Comparison of ENCODE assay signal across 13 cellular contexts in the genomic region with DNA sequence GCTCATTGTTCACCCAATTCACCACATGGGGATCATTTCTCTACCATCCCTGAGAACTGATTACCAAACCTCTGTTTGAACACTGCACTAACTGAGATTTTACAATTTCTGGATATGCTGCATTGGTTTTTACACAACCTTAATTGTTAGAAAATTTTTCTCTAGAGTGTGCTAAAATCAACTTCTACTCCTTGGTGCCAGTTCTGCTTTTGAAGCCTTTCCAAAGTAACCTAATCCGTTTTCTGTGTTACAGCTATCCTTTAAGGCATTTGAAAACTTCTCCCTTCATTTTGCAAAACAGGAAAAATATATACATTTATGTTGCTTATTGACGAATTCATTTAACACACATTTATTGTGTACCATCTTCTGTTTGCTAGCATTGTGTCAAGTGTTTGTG. TPM values are rescaled to one million over a fixed set of nuclear protein-coding genes. Genes with fewer than 3 reads are reported as not detected.
A peak's percentile ranks its signal among the peaks of the same experiment; 100 is the strongest.
DNase-seq lines count a peak whose midpoint lies in the region; ATAC-seq, FAIRE-seq and TF ChIP-seq lines count a peak whose summit lies in the region.
"Had no signal": no experiment of that assay in that cellular context is flagged by ENCODE, and none has a peak within 500 bp of the region (broad histone marks: within the 10 kb centered on the region; RNA-seq: fewer than 3 reads in every experiment).

No MANE protein-coding gene starts in this region.

- BruUV-seq in Calu3 (replicated peaks; lab: Mats Ljungman, UMichigan): no TSS peak

- no peak for DNase-seq in CD4-positive, alpha-beta T cell
- no peak for DNase-seq in GM19239 (ENCODE audit: insufficient read length, low spot score)
- no peak for DNase-seq in spleen
- no peak for DNase-seq in Calu3
- no peak for DNase-seq in heart left ventricle
- DNase-seq: activated effector memory CD4-positive, alpha-beta T cell treated with Interleukin-2 at 50 U/mL for 16 hours; central memory CD4-positive, alpha-beta T cell; hypothalamus; NCI-H2107; stimulated activated CD4-positive, alpha-beta T cell treated with anti-CD3 and anti-CD28 coated beads, Interleukin-15, amount 100 ng/mL, for 24 hours had no signal

- H3K36me3 ChIP-seq in spleen: peaks cover 0 to 10% (median 0%) of the 10 kb centered on the region in 6 donors
- no peaks in the 10 kb centered on the region for H3K36me3 ChIP-seq in heart left ventricle

- peaks cover 50% of the 10 kb centered on the region for H3K36me3 Mint-ChIP-seq in CD4-positive, alpha-beta T cell (ENCODE audit: low read depth)
- peaks cover 42% of the 10 kb centered on the region for H3K36me3 Mint-ChIP-seq in dendritic cell treated with granulocyte-macrophage colony-stimulating factor and Interleukin-4, amounts not matched to agents 40 ng/mL and 50 ng/mL, for 4 days (ENCODE audit: low read depth)
- no peaks in the 10 kb centered on the region for H3K36me3 Mint-ChIP-seq in Calu3 (ENCODE audit: insufficient read depth, unreplicated experiment)
- H3K36me3 Mint-ChIP-seq: WTC11 had no signal

- H3K27ac Mint-ChIP-seq in CD4-positive, alpha-beta T cell: peak overlapping the region; percentile 96
- H3K27ac Mint-ChIP-seq in dendritic cell treated with granulocyte-macrophage colony-stimulating factor and Interleukin-4, amounts not matched to agents 40 ng/mL and 50 ng/mL, for 4 days: peak overlapping the region; percentile 76
- no peak overlapping the region for H3K27ac Mint-ChIP-seq in Calu3 (ENCODE audit: unreplicated experiment)
- H3K27ac Mint-ChIP-seq: WTC11 had no signal

- TF ChIP-seq POLR2A in spleen (IDR thresholded peaks at IDR 0.05): no peak
- TF ChIP-seq POLR2A in heart left ventricle (IDR thresholded peaks at IDR 0.05): no peak

- TF ChIP-seq CTCF in CD4-positive, alpha-beta T cell (IDR thresholded peaks at IDR 0.05): no peak
- TF ChIP-seq CTCF in spleen (IDR thresholded peaks at IDR 0.05 in 8 of 11, conservative IDR thresholded peaks at IDR 0.05 in 3 of 11): no peak
- no peak for TF ChIP-seq CTCF in Calu3 (IDR thresholded peaks at IDR 0.05; ENCODE audit: unreplicated experiment)
- no peak for TF ChIP-seq CTCF in heart left ventricle (IDR thresholded peaks at IDR 0.05)

- H3K4me3 Mint-ChIP-seq in CD4-positive, alpha-beta T cell: peak overlapping the region; percentile 52
- peak overlapping the region; percentile 6 for H3K4me3 Mint-ChIP-seq in dendritic cell treated with granulocyte-macrophage colony-stimulating factor and Interleukin-4, amounts not matched to agents 40 ng/mL and 50 ng/mL, for 4 days
- no peak overlapping the region for H3K4me3 Mint-ChIP-seq in Calu3 (ENCODE audit: low read depth, unreplicated experiment)
- H3K4me3 Mint-ChIP-seq: WTC11 had no signal

- POLR2A ChIA-PET in CD4-positive, alpha-beta T cell (lab: Charles Lee): interaction anchor here (4.0 to 4.4 kb wide), 2 partner anchors 10 to 23 kb away, joined by 27 to 51 read pairs; partner anchors contain the start of gene SMAP2

- peak; percentile 62 for FAIRE-seq in GM19239 (lab: Jason Lieb, UNC)

- CTCF ChIA-PET in CD4-positive, alpha-beta T cell (lab: Charles Lee): interaction anchor here (1.4 to 2.2 kb wide), 4 partner anchors 11 to 59 kb away, joined by 4 to 9 read pairs (median 6); partner anchors contain the start of gene SMAP2
- CTCF ChIA-PET in Calu3 (lab: Charles Lee): no interaction called here

- H3K27me3 ChIP-seq in CD4-positive, alpha-beta T cell (ENCODE audit: control insufficient read depth, insufficient read depth, low read length): no peaks in the 10 kb centered on the region
- H3K27me3 ChIP-seq in spleen (replicated peaks in 1 of 7) (no peaks in the 10 kb centered on the region), heart left ventricle (no peaks in the 10 kb centered on the region)

- no peak for ATAC-seq in CD4-positive, alpha-beta T cell (ENCODE audit: poor library complexity)
- ATAC-seq in HG02642 (IDR thresholded peaks at IDR 0.05; ENCODE audit: poor library complexity, unreplicated experiment) (no peak), heart left ventricle (no peak)
- ATAC-seq: WTC11 had no signal

- H3K4me1 Mint-ChIP-seq in CD4-positive, alpha-beta T cell (ENCODE audit: low read depth): peaks cover 89% of the 10 kb centered on the region
- peaks cover 68% of the 10 kb centered on the region for H3K4me1 Mint-ChIP-seq in dendritic cell treated with granulocyte-macrophage colony-stimulating factor and Interleukin-4, amounts not matched to agents 40 ng/mL and 50 ng/mL, for 4 days (ENCODE audit: low read depth)
- peaks cover 6% of the 10 kb centered on the region for H3K4me1 Mint-ChIP-seq in Calu3 (ENCODE audit: low read depth, unreplicated experiment)
- H3K4me1 Mint-ChIP-seq: WTC11 had no signal

- H3K4me3 ChIP-seq in spleen (peak overlapping the region in 1 of 8 donors; percentile 97), heart left ventricle (peak overlapping the region in 1 of 12 donors; percentile 15)

- H3K27ac ChIP-seq in CD4-positive, alpha-beta T cell (ENCODE audit: low read depth, low read length): peak overlapping the region; percentile 57
- H3K27ac ChIP-seq in spleen: peak overlapping the region; percentile 95 to 100 (median 98)
- H3K27ac ChIP-seq in heart left ventricle: peak overlapping the region in 4 of 12 donors; percentile 2 to 99 (median 26)

- 49 to 83% (median 61%) methylated on average over 2 of the region's 2 CpGs for WGBS in spleen, 5 donors
- WGBS in heart left ventricle, 4 donors: 86 to 91% (median 87%) methylated on average over 2 of the region's 2 CpGs

- intact Hi-C loops in CD4-positive, alpha-beta T cell (cut with DNase I, micrococcal nuclease): loop anchor here in 1 of 2 experiments (1.0 kb wide), 1 partner anchor 11 kb away; no protein-coding TSS in a partner anchor
- intact Hi-C loops in dendritic cell treated with granulocyte-macrophage colony-stimulating factor and Interleukin-4, amounts not matched to agents 40 ng/mL and 50 ng/mL, for 4 days (cut with micrococcal nuclease): no loop called here
- intact Hi-C loops in spleen (cut with DNase I; ENCODE audit: low total_unique reads): no loop called here
- intact Hi-C loops in Calu3 (cut with micrococcal nuclease; ENCODE audit: unreplicated experiment): no loop called here
- intact Hi-C loops in heart left ventricle (cut with DNase I): loop anchor here in 1 of 10 donors (5.0 kb wide), 1 partner anchor 55 kb away; no protein-coding TSS in a partner anchor

- H3K9me3 Mint-ChIP-seq in CD4-positive, alpha-beta T cell: peaks cover 2% of the 10 kb centered on the region
- no peaks in the 10 kb centered on the region for H3K9me3 Mint-ChIP-seq in dendritic cell treated with granulocyte-macrophage colony-stimulating factor and Interleukin-4, amounts not matched to agents 40 ng/mL and 50 ng/mL, for 4 days
- no peaks in the 10 kb centered on the region for H3K9me3 Mint-ChIP-seq in Calu3 (ENCODE audit: low read depth, unreplicated experiment)
- H3K9me3 Mint-ChIP-seq: WTC11 had no signal

- H3K4me1 ChIP-seq in spleen (peaks cover 53 to 100% (median 98%) of the 10 kb centered on the region in 6 donors), heart left ventricle (peaks cover 0 to 97% (median 4%) of the 10 kb centered on the region in 12 donors)

- H3K9me3 ChIP-seq in CD4-positive, alpha-beta T cell (ENCODE audit: control insufficient read depth, low read length): no peaks in the 10 kb centered on the region
- H3K9me3 ChIP-seq in spleen (no peaks in the 10 kb centered on the region), heart left ventricle (no peaks in the 10 kb centered on the region)

- H3K27me3 Mint-ChIP-seq in CD4-positive, alpha-beta T cell: no peaks in the 10 kb centered on the region
- no peaks in the 10 kb centered on the region for H3K27me3 Mint-ChIP-seq in dendritic cell treated with granulocyte-macrophage colony-stimulating factor and Interleukin-4, amounts not matched to agents 40 ng/mL and 50 ng/mL, for 4 days
- H3K27me3 Mint-ChIP-seq in Calu3 (ENCODE audit: unreplicated experiment): no peaks in the 10 kb centered on the region

RNA-seq across cellular contexts. Expression of gene SMAP2, which starts 23.7 kb away (rescaled TPM):
- total RNA-seq in CD4-positive, alpha-beta T cell: 100 to 1,000 TPM; 214 to 216 TPM
- total RNA-seq in spleen (100 to 1,000 TPM; 120 to 435 (median 252) TPM), Calu3 (2022) (12.8 and 13.7 TPM in 2 replicates), heart left ventricle (10 to 100 TPM in 8 of 9 donors, 1 to 10 TPM in 1; 9.9 to 44.4 (median 12.9) TPM)
- polyA plus RNA-seq in spleen (100 to 1,000 TPM; 135 to 196 (median 148) TPM), heart left ventricle (10 to 100 TPM in 1 of 2 donors, 1 to 10 TPM in 1; 8.9 to 24.5 TPM)

RNA-seq across cellular contexts. Expression of gene ZFP69B, which starts 53.0 kb away (rescaled TPM):
- 1 to 10 TPM; 1.8 to 2.4 TPM for total RNA-seq in CD4-positive, alpha-beta T cell
- total RNA-seq in spleen (1 to 10 TPM; 1.9 to 5.0 (median 2.6) TPM), Calu3 (2022) (4.5 and 5.1 TPM in 2 replicates), heart left ventricle (1 to 10 TPM in 5 of 9 donors, under 1 TPM in 4; 0.44 to 2.6 (median 1.1) TPM)
- polyA plus RNA-seq in spleen (1 to 10 TPM in 1 of 3 donors, under 1 TPM in 2; 0.80 to 1.0 (median 0.96) TPM), heart left ventricle (1 to 10 TPM in 1 of 2 donors, under 1 TPM in 1; 0.42 to 1.5 TPM)
